ENCODE assay signal across 15 cellular contexts in the genomic region with DNA sequence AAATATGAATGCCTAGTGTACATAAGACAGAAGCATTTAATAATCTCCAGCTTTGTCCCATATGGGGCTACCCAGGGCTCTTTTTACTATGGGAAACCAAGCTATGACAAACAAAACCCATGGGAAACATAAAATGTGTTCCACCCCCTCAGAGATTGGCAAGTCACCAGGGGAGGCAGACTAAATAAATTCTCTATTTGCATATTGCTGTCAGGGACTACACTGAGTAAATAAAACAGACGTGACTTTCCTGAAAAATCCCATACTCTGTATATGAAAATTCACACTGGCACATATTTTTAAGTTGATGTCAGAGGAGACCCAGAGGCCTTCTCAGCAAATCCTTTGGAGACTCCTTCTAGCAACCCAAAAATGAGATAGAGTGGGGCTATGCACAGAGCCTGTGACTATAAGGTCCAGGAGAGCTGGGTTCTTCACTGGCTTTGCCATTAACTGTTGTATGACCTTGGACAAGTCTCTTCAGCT. TPM values are rescaled to one million over a fixed set of nuclear protein-coding genes. Genes with fewer than 3 reads are reported as not detected.
DNase-seq lines count a peak whose midpoint lies in the region; ATAC-seq, FAIRE-seq and TF ChIP-seq lines count a peak whose summit lies in the region.
"Had no signal": no experiment of that assay in that cellular context is flagged by ENCODE, and none has a peak within 500 bp of the region (broad histone marks: within the 10 kb centered on the region; RNA-seq: fewer than 3 reads in every experiment).

No MANE protein-coding gene starts in this region.

- no peak for ATAC-seq in esophagus mucosa
- ATAC-seq: natural killer cell treated with Interleukin-12 subunit alpha and Interleukin-12 subunit beta and Interleukin-15 and Interleukin-18, amount 100 ng/mL, for 72 hours had no signal

- DNase-seq in SIG-M5 treated with dmso at 0.1 percent for 504 hours (lab: John Stamatoyannopoulos, UW; ENCODE audit: unreplicated experiment) (peak; percentile 18), SIG-M5 (lab: John Stamatoyannopoulos, UW) (no peak), HS-5 (ENCODE audit: low read depth) (peak; percentile 49), brain microvascular endothelial cell (peak; percentile 2), immature natural killer cell (no peak), OCI-M2 (lab: John Stamatoyannopoulos, UW; ENCODE audit: unreplicated experiment) (no peak), HTR-8/SVneo (ENCODE audit: insufficient read length, low spot score) (no peak)
- DNase-seq: ACHN; activated T-cell treated with anti-CD3 and anti-CD28 coated beads, Interleukin-2, amount 50 U/mL, for 1 hour; esophagus squamous epithelium; GDM1 had no signal

- peaks cover 4 to 19% (median 10%) of the 10 kb centered on the region in 6 donors for H3K9me3 Mint-ChIP-seq in immature natural killer cell
- H3K9me3 Mint-ChIP-seq: natural killer cell treated with Interleukin-12 subunit alpha and Interleukin-12 subunit beta and Interleukin-15 and Interleukin-18, amount 100 ng/mL, for 72 hours had no signal

- no peak overlapping the region for H3K4me3 ChIP-seq in brain microvascular endothelial cell (ENCODE audit: low read depth, low read length)
- H3K4me3 ChIP-seq: esophagus squamous epithelium had no signal

- no peak for TF ChIP-seq CTCF in brain microvascular endothelial cell (IDR thresholded peaks at IDR 0.05; ENCODE audit: low read depth, low read length, missing control alignments)

- FAIRE-seq in HTR-8/SVneo (lab: Jason Lieb, UNC) = no peak
- FAIRE-seq: RCC 7860, TTC549 had no signal

- no peaks in the 10 kb centered on the region for H3K36me3 Mint-ChIP-seq in immature natural killer cell

- H3K27ac ChIP-seq in brain microvascular endothelial cell = no peak overlapping the region
- H3K27ac ChIP-seq: esophagus squamous epithelium had no signal

- no peak overlapping the region for H3K27ac Mint-ChIP-seq in immature natural killer cell
- H3K27ac Mint-ChIP-seq: natural killer cell treated with Interleukin-12 subunit alpha and Interleukin-12 subunit beta and Interleukin-15 and Interleukin-18, amount 100 ng/mL, for 72 hours had no signal

- in situ Hi-C loops in brain microvascular endothelial cell (cut with HindIII; ENCODE audit: low pct_ligation_motif_present, low sequenced_read_pairs) = no loop called here

- peaks cover 0 to 9% (median 3%) of the 10 kb centered on the region in 3 donors for H3K27me3 Mint-ChIP-seq in immature natural killer cell (ENCODE audit: low read depth in 3 of 3)

- no peaks in the 10 kb centered on the region for H3K27me3 ChIP-seq in brain microvascular endothelial cell (replicated peaks)
- H3K27me3 ChIP-seq: esophagus squamous epithelium had no signal

- H3K36me3 ChIP-seq in brain microvascular endothelial cell (replicated peaks) = no peaks in the 10 kb centered on the region
- H3K36me3 ChIP-seq: esophagus squamous epithelium had no signal

- no peaks in the 10 kb centered on the region for H3K4me1 Mint-ChIP-seq in immature natural killer cell

- no peak overlapping the region for H3K4me3 Mint-ChIP-seq in immature natural killer cell
- H3K4me3 Mint-ChIP-seq: natural killer cell treated with Interleukin-12 subunit alpha and Interleukin-12 subunit beta and Interleukin-15 and Interleukin-18, amount 100 ng/mL, for 72 hours had no signal

RNA-seq across cellular contexts. Expression of a gene that starts 44.0 kb away (rescaled TPM):
- not detected for polyA plus RNA-seq in immature natural killer cell
- 0.20 TPM for total RNA-seq in esophagus mucosa
- total RNA-seq: natural killer cell treated with Interleukin-12 subunit alpha and Interleukin-12 subunit beta and Interleukin-15 and Interleukin-18, amount 100 ng/mL, for 72 hours had no signal

RNA-seq across cellular contexts. Expression of a gene that starts 49.5 kb away (rescaled TPM):
- not detected for polyA plus RNA-seq in immature natural killer cell
- total RNA-seq in esophagus mucosa = 0.36 TPM
- total RNA-seq: natural killer cell treated with Interleukin-12 subunit alpha and Interleukin-12 subunit beta and Interleukin-15 and Interleukin-18, amount 100 ng/mL, for 72 hours had no signal

Comparison
In these comparisons a context has a peak if more than half of its experiments do, and no peak if none do; other contexts are left out.
1. DNase-seq: peak in SIG-M5 treated with dmso at 0.1 percent for 504 hours (single experiment), HS-5 (single experiment) and brain microvascular endothelial cell (single experiment); none in SIG-M5 (single experiment), immature natural killer cell (0 of 3), OCI-M2 (single experiment) and HTR-8/SVneo (single experiment).